Comparison of ENCODE assay signal across 8 cellular contexts in the genomic region with DNA sequence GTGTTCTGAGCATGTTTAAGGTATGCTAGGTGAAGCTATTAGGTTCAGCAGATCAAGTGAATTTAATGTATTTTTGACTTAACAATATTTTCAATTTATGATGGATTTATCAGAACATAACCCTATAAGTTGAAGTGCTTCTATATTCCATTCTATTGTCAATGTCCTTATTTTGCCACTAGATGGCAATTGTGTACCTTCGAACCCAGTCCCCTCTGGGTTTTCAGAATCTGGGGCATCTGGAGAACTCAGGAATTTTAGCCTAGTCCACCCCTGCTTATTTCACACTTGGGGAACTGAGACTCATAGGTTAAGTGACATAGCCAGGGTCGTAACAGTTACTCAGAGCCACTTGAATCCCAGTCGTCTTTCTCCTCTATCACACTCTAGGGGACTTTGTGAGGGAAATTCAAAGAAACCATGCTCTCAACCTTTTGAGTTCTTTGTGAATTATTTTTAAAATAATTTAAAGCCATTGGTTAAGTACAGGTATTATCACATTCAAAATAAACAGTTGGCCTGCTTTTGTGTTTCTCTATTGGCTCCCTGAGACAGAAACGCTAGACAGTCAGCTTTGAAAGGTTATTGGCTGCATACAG.
DNase-seq lines count a peak whose midpoint lies in the region; ATAC-seq and TF ChIP-seq lines count a peak whose summit lies in the region.

No MANE protein-coding gene starts in this region.

- peak; percentile 61 for TF ChIP-seq CTCF in LNCAP (IDR thresholded peaks at IDR 0.05)

- no peak overlapping the region for H3K4me3 Mint-ChIP-seq in activated naive CD8-positive, alpha-beta T cell treated with anti-CD3 and anti-CD28 coated beads, Interleukin-2, amount 50 U/mL, for 24 hours

- H3K36me3 Mint-ChIP-seq in activated naive CD8-positive, alpha-beta T cell treated with anti-CD3 and anti-CD28 coated beads, Interleukin-2, amount 50 U/mL, for 24 hours (ENCODE audit: low read depth) = peaks cover 25% of the 10 kb centered on the region

- no peaks in the 10 kb centered on the region for H3K9me3 Mint-ChIP-seq in activated naive CD8-positive, alpha-beta T cell treated with anti-CD3 and anti-CD28 coated beads, Interleukin-2, amount 50 U/mL, for 24 hours

- H3K27me3 Mint-ChIP-seq in activated naive CD8-positive, alpha-beta T cell treated with anti-CD3 and anti-CD28 coated beads, Interleukin-2, amount 50 U/mL, for 24 hours = no peaks in the 10 kb centered on the region

- no peak overlapping the region for H3K27ac Mint-ChIP-seq in activated naive CD8-positive, alpha-beta T cell treated with anti-CD3 and anti-CD28 coated beads, Interleukin-2, amount 50 U/mL, for 24 hours

- peaks cover 14% of the 10 kb centered on the region for H3K4me1 Mint-ChIP-seq in activated naive CD8-positive, alpha-beta T cell treated with anti-CD3 and anti-CD28 coated beads, Interleukin-2, amount 50 U/mL, for 24 hours

- ATAC-seq in activated naive CD8-positive, alpha-beta T cell treated with anti-CD3 and anti-CD28 coated beads, Interleukin-2, amount 50 U/mL, for 24 hours = no peak
- no peak for ATAC-seq in HG03095 (IDR thresholded peaks at IDR 0.05; ENCODE audit: unreplicated experiment)

- DNase-seq in DMS153 (lab: John Stamatoyannopoulos, UW) (peak; percentile 5), DMS153 treated with DMSO at 0.1 percent for 48 hours (lab: John Stamatoyannopoulos, UW; ENCODE audit: unreplicated experiment) (no peak), SW480 (ENCODE audit: low spot score) (peak; percentile 49), glomerular visceral epithelial cell (ENCODE audit: extremely low spot score) (peak; percentile 37), putamen (ENCODE audit: low spot score) (peak; percentile 63)
- DNase-seq in activated naive CD8-positive, alpha-beta T cell treated with anti-CD3 and anti-CD28 coated beads, Interleukin-2, amount 50 U/mL, for 24 hours = no peak

Comparison
In these comparisons a context has a peak if more than half of its experiments do, and no peak if none do; other contexts are left out.
1. DNase-seq: peak in DMS153 (single experiment), SW480 (single experiment), glomerular visceral epithelial cell (single experiment) and putamen (single experiment); none in DMS153 treated with DMSO at 0.1 percent for 48 hours (single experiment) and activated naive CD8-positive, alpha-beta T cell treated with anti-CD3 and anti-CD28 coated beads, Interleukin-2, amount 50 U/mL, for 24 hours (single experiment).